8 cellular contexts compared by ENCODE assay signal in the genomic region with DNA sequence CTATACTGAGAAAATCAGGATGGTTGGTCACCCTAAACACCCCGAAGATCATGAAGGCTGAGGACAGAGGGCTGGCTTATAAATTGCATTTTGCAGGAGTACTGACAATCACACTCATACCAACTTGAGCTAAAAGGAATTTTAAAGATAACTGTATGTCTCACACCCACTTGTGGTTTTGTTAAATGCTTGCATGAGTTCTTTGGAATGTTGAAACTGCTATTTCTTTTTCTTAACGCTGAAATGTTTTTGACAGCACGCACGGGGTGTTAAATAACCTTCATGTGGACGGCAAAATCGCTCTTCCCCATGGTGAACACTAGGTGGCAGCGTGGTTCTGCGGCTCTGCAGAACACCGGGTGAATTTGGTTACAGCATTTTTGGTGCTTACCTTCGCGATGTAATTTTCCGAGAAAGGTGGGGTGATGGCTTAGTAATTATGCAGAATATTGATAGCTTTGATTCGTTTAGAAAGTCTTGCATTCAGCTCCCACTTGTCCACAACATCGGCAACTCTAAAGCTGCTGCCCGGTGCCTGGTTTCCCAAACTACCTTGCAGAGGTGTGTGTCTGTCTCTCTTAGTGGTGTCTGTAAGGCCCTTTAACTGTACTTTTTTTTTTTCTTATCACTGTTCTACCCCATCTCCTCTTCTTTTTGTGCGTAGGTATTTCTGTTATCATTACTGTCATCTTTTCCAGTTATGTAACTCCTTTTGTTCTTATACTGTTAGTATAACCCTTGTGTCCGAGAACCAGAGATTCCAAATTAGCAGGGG.
DNase-seq lines count a peak whose midpoint lies in the region; ATAC-seq, FAIRE-seq and TF ChIP-seq lines count a peak whose summit lies in the region.

No MANE protein-coding gene starts in this region.

- DNase-seq in D721Med (ENCODE audit: insufficient read length, low spot score) (no peak), NCI-H526 treated with DMSO at 0.1 percent for 48 hours (lab: John Stamatoyannopoulos, UW) (peak; percentile 30), ecto neural progenitor cell (ENCODE audit: low spot score) (peak; percentile 60), medulla oblongata (ENCODE audit: extremely low spot score) (peak; percentile 77)
- DNase-seq in activated CD4-positive, alpha-beta T cell treated with anti-CD3 and anti-CD28 coated beads, Interleukin-2, amount 50 U/mL, for 1 hour: peak; percentile 41
- DNase-seq in stimulated activated CD8-positive, alpha-beta memory T cell treated with anti-CD3 and anti-CD28 coated beads, Interleukin-15, amount 100 ng/mL, for 4 hours (ENCODE audit: low read depth in 2 of 2): peak; percentile 7 to 22

- FAIRE-seq in D721Med (lab: Jason Lieb, UNC): peak; percentile 35

- ATAC-seq in HG02938 (IDR thresholded peaks at IDR 0.05; ENCODE audit: unreplicated experiment) (peak; percentile 51), HG02870 (IDR thresholded peaks at IDR 0.05; ENCODE audit: unreplicated experiment) (no peak)

- peak; percentile 97 for TF ChIP-seq CTCF in D721Med (IDR thresholded peaks at IDR 0.05; ENCODE audit: insufficient read depth, missing control alignments)
